Comparison of ENCODE assay signal across 1 cellular context in the genomic region with DNA sequence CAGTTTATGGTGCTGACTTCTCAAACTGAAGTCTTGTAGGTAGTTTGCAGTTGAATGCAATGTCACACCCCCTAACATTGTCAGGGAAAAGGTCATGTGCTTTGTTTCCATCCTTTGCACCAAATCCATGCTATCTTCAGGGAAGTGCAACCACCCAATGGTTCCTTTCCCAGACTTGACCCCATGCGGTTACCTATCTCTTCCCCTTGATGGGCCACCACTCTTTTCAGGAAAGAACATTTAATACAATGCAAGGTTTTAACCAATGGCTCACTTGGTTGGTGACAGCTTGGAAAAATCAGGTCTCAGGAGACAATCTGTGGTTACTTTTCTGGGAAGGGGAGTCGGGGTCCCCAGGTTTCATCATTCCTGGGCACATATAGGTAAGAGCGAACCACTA.
TF ChIP-seq lines count a peak whose summit lies in the region.

No MANE protein-coding gene starts in this region.

TF ChIP-seq in HepG2, 621 proteins besides CTCF, POLR2A, EP300 and RAD21 (continued from another document):
- TF ChIP-seq PHB2 (IDR thresholded peaks at IDR 0.05; ENCODE audit: partially characterized antibody) (no peak), TBX3 (IDR thresholded peaks at IDR 0.05; ENCODE audit: borderline replicate concordance) (no peak)
TF ChIP-seq in HepG2: peak in this region for 0.
